Comparison of ENCODE assay signal across 15 cellular contexts in the genomic region with DNA sequence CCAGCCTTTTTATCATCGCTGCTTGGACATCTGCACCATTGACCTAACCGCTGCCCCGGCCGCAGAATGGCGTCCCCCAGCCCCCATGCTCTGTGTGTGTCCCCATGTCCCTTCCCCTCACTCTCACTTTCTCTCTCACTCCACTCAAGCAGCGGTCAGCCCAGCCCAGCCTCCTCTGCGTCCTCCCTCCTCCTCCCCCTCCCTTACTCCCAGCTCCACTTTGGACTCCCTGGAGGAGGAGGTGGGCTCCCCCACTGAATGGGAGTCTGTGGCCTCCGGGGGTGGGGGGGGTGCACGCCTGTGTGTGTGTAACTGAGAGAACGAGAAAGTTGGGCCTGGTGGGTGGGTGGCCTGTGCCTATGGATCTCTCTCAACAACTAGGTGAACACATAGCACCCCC. TPM values are rescaled to one million over a fixed set of nuclear protein-coding genes. Genes with fewer than 3 reads are reported as not detected.
DNase-seq lines count a peak whose midpoint lies in the region; ATAC-seq and TF ChIP-seq lines count a peak whose summit lies in the region.
"Had no signal": no experiment of that assay in that cellular context is flagged by ENCODE, and none has a peak within 500 bp of the region (broad histone marks: within the 10 kb centered on the region; RNA-seq: fewer than 3 reads in every experiment).

No MANE protein-coding gene starts in this region.

- 0 out of 2 replicates have a peak overlapping the region, but pooled peaks have one; percentile 10 for H3K9ac ChIP-seq in Karpas-422 (ENCODE audit: low read length)

- peak overlapping the region; percentile 80 for H3K4me3 Mint-ChIP-seq in T-helper 2 cell treated with Interferon-gamma antibody and Interleukin-4, amounts not matched to agents 5 μg/mL and 100 μg/mL, for 36 hours
- peak overlapping the region; percentile 83 for H3K4me3 Mint-ChIP-seq in central memory CD8-positive, alpha-beta T cell
- H3K4me3 Mint-ChIP-seq in osteocyte (ENCODE audit: unreplicated experiment): peak overlapping the region; percentile 80

- no peak for ATAC-seq in central memory CD8-positive, alpha-beta T cell (replicated peaks; ENCODE audit: extremely low read depth, poor library complexity, severe bottlenecking)
- ATAC-seq: foreskin keratinocyte had no signal

- H3K36me3 ChIP-seq in Karpas-422 (ENCODE audit: insufficient read depth, low read length): no peaks in the 10 kb centered on the region

- H3K4me1 Mint-ChIP-seq in T-helper 2 cell treated with Interferon-gamma antibody and Interleukin-4, amounts not matched to agents 5 μg/mL and 100 μg/mL, for 36 hours (ENCODE audit: low read depth): peaks cover 22% of the 10 kb centered on the region
- peaks cover 42% of the 10 kb centered on the region for H3K4me1 Mint-ChIP-seq in central memory CD8-positive, alpha-beta T cell
- H3K4me1 Mint-ChIP-seq in osteocyte (ENCODE audit: unreplicated experiment): peaks cover 26% of the 10 kb centered on the region

- H3K4me3 ChIP-seq in Karpas-422 (ENCODE audit: low read length): no peak overlapping the region

- H3K36me3 Mint-ChIP-seq in T-helper 2 cell treated with Interferon-gamma antibody and Interleukin-4, amounts not matched to agents 5 μg/mL and 100 μg/mL, for 36 hours (ENCODE audit: low read depth): peaks cover 15% of the 10 kb centered on the region
- peaks cover 33% of the 10 kb centered on the region for H3K36me3 Mint-ChIP-seq in central memory CD8-positive, alpha-beta T cell (ENCODE audit: insufficient read depth)
- peaks cover 4% of the 10 kb centered on the region for H3K36me3 Mint-ChIP-seq in osteocyte (ENCODE audit: unreplicated experiment)

- no peaks in the 10 kb centered on the region for H3K9me2 ChIP-seq in Karpas-422 (replicated peaks; ENCODE audit: insufficient read depth, low read length)

- no peak overlapping the region for H3K4me2 ChIP-seq in Karpas-422 (ENCODE audit: low read depth, low read length, poor library complexity, severe bottlenecking)

- H3K9me3 ChIP-seq in Karpas-422 (ENCODE audit: low read length): no peaks in the 10 kb centered on the region

- no peaks in the 10 kb centered on the region for H3K27me3 ChIP-seq in Karpas-422 (ENCODE audit: low read length)
- H3K27me3 ChIP-seq: foreskin keratinocyte had no signal

- no peak overlapping the region for H3K27ac ChIP-seq in Karpas-422 (ENCODE audit: low read length)
- H3K27ac ChIP-seq: foreskin keratinocyte had no signal

- no peak for DNase-seq in T-helper 2 cell treated with Interferon-gamma antibody and Interleukin-4, amounts not matched to agents 5 μg/mL and 100 μg/mL, for 36 hours (ENCODE audit: low spot score)
- DNase-seq in T-helper 2 cell (no peak), Karpas-422 (no peak), osteocyte (ENCODE audit: extremely low spot score, unreplicated experiment) (no peak), foreskin melanocyte (no peak), NCI-H226 (no peak)
- DNase-seq in central memory CD8-positive, alpha-beta T cell (ENCODE audit: low spot score in 2 of 2): no peak
- no peak for DNase-seq in central memory CD4-positive, alpha-beta T cell
- DNase-seq: 8988T; activated CD4-positive, alpha-beta T cell treated with anti-CD3 and anti-CD28 coated beads, Interleukin-2, amount 50 U/mL, for 48 hours; foreskin keratinocyte; MM.1S; NCI-H345; OCI-M1; small intestine had no signal

- no peaks in the 10 kb centered on the region; the same call in 1 of the 2 replicates for H4K20me1 ChIP-seq in Karpas-422 (ENCODE audit: insufficient read depth, low read depth, low read length)

- H3K27me3 Mint-ChIP-seq in T-helper 2 cell treated with Interferon-gamma antibody and Interleukin-4, amounts not matched to agents 5 μg/mL and 100 μg/mL, for 36 hours (ENCODE audit: low read depth): peaks cover 3% of the 10 kb centered on the region
- H3K27me3 Mint-ChIP-seq in central memory CD8-positive, alpha-beta T cell: no peaks in the 10 kb centered on the region
- H3K27me3 Mint-ChIP-seq in osteocyte (ENCODE audit: unreplicated experiment): no peaks in the 10 kb centered on the region

- H3K27ac Mint-ChIP-seq in T-helper 2 cell treated with Interferon-gamma antibody and Interleukin-4, amounts not matched to agents 5 μg/mL and 100 μg/mL, for 36 hours: peak overlapping the region; percentile 86
- H3K27ac Mint-ChIP-seq in central memory CD8-positive, alpha-beta T cell (ENCODE audit: low read depth): peak overlapping the region; percentile 98
- H3K27ac Mint-ChIP-seq in osteocyte (ENCODE audit: unreplicated experiment): peak overlapping the region; percentile 21

- peaks cover 27% of the 10 kb centered on the region for H3K79me2 ChIP-seq in Karpas-422 (ENCODE audit: low read length)

- no peaks in the 10 kb centered on the region for H3K9me3 Mint-ChIP-seq in T-helper 2 cell treated with Interferon-gamma antibody and Interleukin-4, amounts not matched to agents 5 μg/mL and 100 μg/mL, for 36 hours
- H3K9me3 Mint-ChIP-seq in central memory CD8-positive, alpha-beta T cell: no peaks in the 10 kb centered on the region
- H3K9me3 Mint-ChIP-seq in osteocyte (ENCODE audit: unreplicated experiment): no peaks in the 10 kb centered on the region

- H3K4me1 ChIP-seq in Karpas-422 (ENCODE audit: low read length): peaks cover 19% of the 10 kb centered on the region

- no peak overlapping the region for H2AFZ ChIP-seq in Karpas-422 (ENCODE audit: low read length)

- TF ChIP-seq CTCF in osteocyte (IDR thresholded peaks at IDR 0.05): no peak

RNA-seq across cellular contexts. Expression of gene MAP2K7, which starts 2.2 kb away (rescaled TPM):
- 10.4 and 14.4 TPM in 2 replicates for total RNA-seq in Karpas-422 (2014; rRNA removed; shearing (Covaris generic); ENCODE audit: low replicate concordance)
- total RNA-seq in osteocyte: 34.4 and 42.1 TPM in 2 replicates

RNA-seq across cellular contexts. Expression of gene TGFBR3L, which starts 8.8 kb away (rescaled TPM):
- not detected in 2 replicates for total RNA-seq in Karpas-422 (2014; rRNA removed; shearing (Covaris generic); ENCODE audit: low replicate concordance)
- 2.3 and 2.6 TPM in 2 replicates for total RNA-seq in osteocyte

RNA-seq across cellular contexts. Expression of gene SNAPC2, which starts 14.3 kb away (rescaled TPM):
- total RNA-seq in Karpas-422 (2014; rRNA removed; shearing (Covaris generic); ENCODE audit: low replicate concordance): 9.8 and 22.0 TPM in 2 replicates
- total RNA-seq in osteocyte: 19.6 and 21.9 TPM in 2 replicates

RNA-seq across cellular contexts. Expression of gene LRRC8E, which starts 17.5 kb away (rescaled TPM):
- not detected in 2 replicates for total RNA-seq in Karpas-422 (2014; rRNA removed; shearing (Covaris generic); ENCODE audit: low replicate concordance)
- 3.3 and 3.5 TPM in 2 replicates for total RNA-seq in osteocyte

RNA-seq across cellular contexts. Expression of gene CTXN1, which starts 20.1 kb away (rescaled TPM):
- 0.18 TPM in 1 of 2 replicates, not detected in the other for total RNA-seq in Karpas-422 (2014; rRNA removed; shearing (Covaris generic); ENCODE audit: low replicate concordance)
- 28.7 and 28.8 TPM in 2 replicates for total RNA-seq in osteocyte

Comparison
In these comparisons a context has a peak if more than half of its experiments do, and no peak if none do; other contexts are left out.
1. H3K27ac Mint-ChIP-seq: peak in every context shown above with its lines; median percentile 98 in central memory CD8-positive, alpha-beta T cell; 86 in T-helper 2 cell treated with Interferon-gamma antibody and Interleukin-4, amounts not matched to agents 5 μg/mL and 100 μg/mL, for 36 hours; 21 in osteocyte.